1 cellular context compared by ENCODE assay signal in the genomic region with DNA sequence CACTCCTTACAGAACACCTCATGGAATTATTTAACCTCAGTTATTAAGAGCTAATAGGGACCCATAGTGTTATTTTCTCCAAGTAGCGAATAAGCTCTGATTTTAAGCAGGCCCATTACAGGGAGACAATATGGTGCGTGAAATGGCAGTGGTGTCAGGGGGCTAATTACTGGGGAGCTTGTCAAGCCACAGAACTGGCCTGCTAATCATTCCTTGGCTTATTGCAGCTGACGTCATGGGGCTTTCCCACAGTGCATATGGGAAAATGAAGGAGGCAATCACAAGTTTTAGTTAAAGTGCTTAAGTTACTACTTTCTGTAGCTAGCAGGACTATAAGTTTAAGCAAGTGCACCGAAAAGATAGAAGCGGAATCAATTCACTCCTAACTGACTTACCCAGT.
TF ChIP-seq lines count a peak whose summit lies in the region.

No MANE protein-coding gene starts in this region.

TF ChIP-seq in HepG2, 621 proteins besides CTCF, POLR2A, EP300 and RAD21 (continued from another document):
- TF ChIP-seq, protein P1, sequence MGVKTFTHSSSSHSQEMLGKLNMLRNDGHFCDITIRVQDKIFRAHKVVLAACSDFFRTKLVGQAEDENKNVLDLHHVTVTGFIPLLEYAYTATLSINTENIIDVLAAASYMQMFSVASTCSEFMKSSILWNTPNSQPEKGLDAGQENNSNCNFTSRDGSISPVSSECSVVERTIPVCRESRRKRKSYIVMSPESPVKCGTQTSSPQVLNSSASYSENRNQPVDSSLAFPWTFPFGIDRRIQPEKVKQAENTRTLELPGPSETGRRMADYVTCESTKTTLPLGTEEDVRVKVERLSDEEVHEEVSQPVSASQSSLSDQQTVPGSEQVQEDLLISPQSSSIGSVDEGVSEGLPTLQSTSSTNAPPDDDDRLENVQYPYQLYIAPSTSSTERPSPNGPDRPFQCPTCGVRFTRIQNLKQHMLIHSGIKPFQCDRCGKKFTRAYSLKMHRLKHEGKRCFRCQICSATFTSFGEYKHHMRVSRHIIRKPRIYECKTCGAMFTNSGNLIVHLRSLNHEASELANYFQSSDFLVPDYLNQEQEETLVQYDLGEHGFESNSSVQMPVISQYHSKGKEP (CRISPR knock-in tag; IDR thresholded peaks at IDR 0.05), result no peak
